In the genomic region with DNA sequence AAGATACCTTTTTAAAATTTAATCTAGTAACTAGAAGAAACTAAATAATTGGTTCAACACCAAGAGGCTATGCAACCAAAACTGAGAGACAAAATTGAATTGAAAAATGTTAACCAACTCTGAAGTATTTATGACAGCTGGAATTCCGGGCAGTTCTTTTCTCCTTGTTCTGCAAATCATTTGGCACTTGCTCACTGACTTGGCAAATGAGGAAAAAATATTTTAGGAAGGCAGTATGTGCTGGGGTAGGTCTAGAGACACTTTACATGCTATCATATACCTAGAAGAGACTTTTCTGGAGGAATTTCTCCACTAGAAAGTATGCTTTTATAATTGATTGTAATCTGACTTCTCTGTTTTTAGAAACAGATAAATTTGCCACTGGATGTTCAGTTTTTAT, we compare ENCODE assay signal across 15 cellular contexts. TPM values are rescaled to one million over a fixed set of nuclear protein-coding genes. Genes with fewer than 3 reads are reported as not detected.
A peak's percentile ranks its signal among the peaks of the same experiment; 100 is the strongest.
DNase-seq lines count a peak whose midpoint lies in the region; ATAC-seq and TF ChIP-seq lines count a peak whose summit lies in the region.
"Had no signal": no experiment of that assay in that cellular context is flagged by ENCODE, and none has a peak within 500 bp of the region (broad histone marks: within the 10 kb centered on the region; RNA-seq: fewer than 3 reads in every experiment).

No MANE protein-coding gene starts in this region.

- no peak overlapping the region for H3K4me3 ChIP-seq in AG10803 (ENCODE audit: low read length)
- H3K4me3 ChIP-seq in lower leg skin (ENCODE audit: low read depth, poor library complexity, severe bottlenecking): no peak overlapping the region
- H3K4me3 ChIP-seq: colonic mucosa had no signal

- no peak for TF ChIP-seq POLR2A in lower leg skin (IDR thresholded peaks at IDR 0.05)

- H3K27me3 Mint-ChIP-seq in IgD-negative memory B cell: no peaks in the 10 kb centered on the region
- no peaks in the 10 kb centered on the region for H3K27me3 Mint-ChIP-seq in brain
- H3K27me3 Mint-ChIP-seq in CD14-positive monocyte (ENCODE audit: low read depth in 3 of 3): no peaks in the 10 kb centered on the region

- TF ChIP-seq CTCF in AG10803 (conservative IDR thresholded peaks at IDR 0.05; ENCODE audit: low read length) (no peak), brain (conservative IDR thresholded peaks at IDR 0.05) (no peak), CD14-positive monocyte (IDR thresholded peaks at IDR 0.05) (no peak), lower leg skin (IDR thresholded peaks at IDR 0.05) (no peak)

- ATAC-seq in esophagus mucosa (no peak), HG03196 (IDR thresholded peaks at IDR 0.05; ENCODE audit: unreplicated experiment) (no peak)

- 40 to 45% methylated on average over 1 of the region's 1 CpG for WGBS in lower leg skin, 2 donors

- H3K27ac Mint-ChIP-seq in IgD-negative memory B cell (peak overlapping the region in 2 of 3 donors; percentile 39 to 51), brain (peak overlapping the region in 4 of 5 experiments; percentile 7 to 51 (median 34)), CD14-positive monocyte (no peak overlapping the region)

- intact Hi-C loops in CD14-positive monocyte (cut with micrococcal nuclease): loop anchor here (2.0 to 10.0 kb wide), 2 partner anchors 99 to 135 kb away; a partner anchor contains a TSS
- intact Hi-C loops in lower leg skin (cut with DNase I; ENCODE audit: low total_unique reads): no loop called here

- no peak overlapping the region for H3K4me3 Mint-ChIP-seq in IgD-negative memory B cell
- H3K4me3 Mint-ChIP-seq in brain: no peak overlapping the region
- H3K4me3 Mint-ChIP-seq in CD14-positive monocyte: no peak overlapping the region

- H3K4me1 Mint-ChIP-seq in IgD-negative memory B cell: peaks cover 0 to 11% (median 5%) of the 10 kb centered on the region in 3 donors
- peaks cover 25% of the 10 kb centered on the region for H3K4me1 Mint-ChIP-seq in brain
- H3K4me1 Mint-ChIP-seq in CD14-positive monocyte: peaks cover 2% of the 10 kb centered on the region

- H3K36me3 Mint-ChIP-seq in IgD-negative memory B cell: no peaks in the 10 kb centered on the region
- H3K36me3 Mint-ChIP-seq in brain: peaks cover 34% of the 10 kb centered on the region
- peaks cover 57 to 75% of the 10 kb centered on the region in 2 donors for H3K36me3 Mint-ChIP-seq in CD14-positive monocyte

- no peaks in the 10 kb centered on the region for H3K9me3 Mint-ChIP-seq in IgD-negative memory B cell
- no peaks in the 10 kb centered on the region for H3K9me3 Mint-ChIP-seq in brain
- H3K9me3 Mint-ChIP-seq in CD14-positive monocyte: no peaks in the 10 kb centered on the region

- peak; percentile 56 for DNase-seq in AG10803 (ENCODE audit: low read depth)
- peak; percentile 52 for DNase-seq in myocyte (ENCODE audit: low read depth)
- no peak for DNase-seq in CD14-positive monocyte (ENCODE audit: low spot score)
- no peak for DNase-seq in lower leg skin (ENCODE audit: low spot score in 2 of 2)
- DNase-seq: BE2C; colonic mucosa; midbrain; NCI-H510A; stimulated activated CD4-positive, alpha-beta T cell treated with anti-CD3 and anti-CD28 coated beads, Interleukin-4, amount 100 ng/mL, for 4 hours; stimulated activated naive CD4-positive, alpha-beta T cell; T-helper 9 cell had no signal

RNA-seq across cellular contexts. Expression of a gene that starts 22.1 kb away (rescaled TPM):
- polyA plus RNA-seq in IgD-negative memory B cell: 0.46 TPM
- polyA plus RNA-seq in brain (ENCODE audit: insufficient read depth, low read depth, low replicate concordance): 1.6 TPM
- 1.2 and 1.7 TPM in 2 replicates for total RNA-seq in myocyte
- 7.7 TPM for polyA plus RNA-seq in myocyte (2012)
- total RNA-seq in esophagus mucosa: 9.2 TPM
- polyA plus RNA-seq in CD14-positive monocyte: not detected
- total RNA-seq in lower leg skin: 10 to 100 TPM in 3 of 4 donors, 1 to 10 TPM in 1; 9.8 to 20.9 (median 14.6) TPM

RNA-seq across cellular contexts. Expression of a gene that starts 39.4 kb away (rescaled TPM):
- polyA plus RNA-seq in IgD-negative memory B cell (not detected), brain (ENCODE audit: insufficient read depth, low read depth, low replicate concordance) (5.2 TPM), CD14-positive monocyte (10 to 100 TPM; 16.6 to 19.1 TPM)
- total RNA-seq in myocyte (26.4 and 42.0 TPM in 2 replicates), esophagus mucosa (3.7 TPM), lower leg skin (10 to 100 TPM; 29.8 to 35.5 (median 34.3) TPM)
- 33.7 TPM for polyA plus RNA-seq in myocyte (2012)

RNA-seq across cellular contexts. Expression of a gene that starts 59.8 kb away (rescaled TPM):
- polyA plus RNA-seq in IgD-negative memory B cell (97.9 TPM), brain (ENCODE audit: insufficient read depth, low read depth, low replicate concordance) (59.5 TPM), CD14-positive monocyte (10 to 100 TPM; 35.7 to 63.4 TPM)
- total RNA-seq in myocyte (74.7 and 85.8 TPM in 2 replicates), esophagus mucosa (72.0 TPM), lower leg skin (100 to 1,000 TPM in 1 of 4 donors, 10 to 100 TPM in 3; 64.1 to 102 (median 76.9) TPM)
- polyA plus RNA-seq in myocyte (2012): 44.7 TPM

Comparison
In these comparisons a context has a peak if more than half of its experiments do, and no peak if none do; other contexts are left out.
1. DNase-seq: peak in AG10803 (single experiment) and myocyte (single experiment); none in CD14-positive monocyte (single experiment) and lower leg skin (0 of 2).
2. H3K27ac Mint-ChIP-seq: peak in IgD-negative memory B cell (2 of 3) and brain (4 of 5); none in CD14-positive monocyte (0 of 7).